Comparison of ENCODE assay signal across 18 cellular contexts in the genomic region with DNA sequence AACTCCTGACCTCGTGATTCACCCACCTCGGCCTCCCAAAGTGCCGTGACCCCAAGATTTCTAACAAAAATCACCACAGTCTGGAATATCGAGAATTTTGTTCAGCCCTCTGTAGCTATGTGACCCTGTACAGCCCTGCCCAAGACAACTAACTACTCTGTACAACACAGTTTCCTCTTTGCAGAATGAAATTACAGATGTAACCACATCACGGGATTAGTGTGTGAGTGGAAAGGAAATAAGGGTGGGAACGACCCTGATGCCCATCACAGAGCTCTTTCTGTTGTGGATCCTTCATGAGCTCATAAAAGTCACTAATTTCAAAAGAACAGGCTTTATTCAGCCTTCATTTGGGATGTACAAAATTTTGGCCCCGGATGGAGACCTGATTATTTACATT. TPM values are rescaled to one million over a fixed set of nuclear protein-coding genes. Genes with fewer than 3 reads are reported as not detected.
A peak's percentile ranks its signal among the peaks of the same experiment; 100 is the strongest.
DNase-seq lines count a peak whose midpoint lies in the region; ATAC-seq and TF ChIP-seq lines count a peak whose summit lies in the region.
"Had no signal": no experiment of that assay in that cellular context is flagged by ENCODE, and none has a peak within 500 bp of the region (broad histone marks: within the 10 kb centered on the region; RNA-seq: fewer than 3 reads in every experiment).

No MANE protein-coding gene starts in this region.

- H2AK9ac ChIP-seq in IMR-90 (replicated peaks; ENCODE audit: low read depth, low read length, poor library complexity): no peak overlapping the region

- TF ChIP-seq CTCF in IMR-90 (conservative IDR thresholded peaks at IDR 0.05; ENCODE audit: low read depth, low read length) (no peak), GM10266 (IDR thresholded peaks at IDR 0.05; ENCODE audit: control insufficient read depth, insufficient read depth, low read depth, missing control alignments) (no peak)

- H3K4me2 ChIP-seq in IMR-90 (ENCODE audit: low read depth, low read length): no peak overlapping the region

- H2AK5ac ChIP-seq in IMR-90 (ENCODE audit: low read depth, low read length): peak overlapping the region; percentile 48; the same call in 1 of the 2 replicates

- peak overlapping the region; percentile 84 for H4K91ac ChIP-seq in IMR-90 (ENCODE audit: insufficient read depth, low read depth, low read length)

- H4K8ac ChIP-seq in IMR-90 (ENCODE audit: low read depth in 2 of 2, low read length in 2 of 2): peak overlapping the region; percentile 16 to 79; a peak in 2 of 4 replicates

- BruUV-seq in IMR-90 (replicated peaks; lab: Mats Ljungman, UMichigan): no TSS peak

- H3K27ac ChIP-seq in IMR-90 (ENCODE audit: insufficient read depth, low read length): peak overlapping the region; percentile 49; the same call in 1 of the 2 replicates

- H3K4ac ChIP-seq in IMR-90 (ENCODE audit: low read depth, low read length): peak overlapping the region; percentile 72; the same call in 1 of the 2 replicates

- no peak overlapping the region for H3K4me3 ChIP-seq in IMR-90 (ENCODE audit: insufficient read depth, low read depth, low read length)
- H3K4me3 ChIP-seq: K562 had no signal

- peaks cover 3% of the 10 kb centered on the region; the same call in 1 of the 2 replicates for H3K9me1 ChIP-seq in IMR-90 (ENCODE audit: insufficient read depth, low read length)

- dilution Hi-C loops in IMR-90 (cut with HindIII; ENCODE audit: low sequenced_read_pairs, unreplicated experiment): no loop called here

- H3K14ac ChIP-seq in IMR-90 (replicated peaks; ENCODE audit: low read depth, low read length): peak overlapping the region; percentile 65; the same call in 1 of the 2 replicates

- POLR2A ChIA-PET in IMR-90 (lab: Charles Lee; ENCODE audit: unreplicated experiment): no interaction called here

- CTCF ChIA-PET in IMR-90 (lab: Yijun Ruan, JAX): no interaction called here

- no peaks in the 10 kb centered on the region for H3K27me3 ChIP-seq in IMR-90 (ENCODE audit: control insufficient read depth, insufficient read depth, low read length)
- H3K27me3 ChIP-seq: BE2C had no signal

- H3K9ac ChIP-seq in IMR-90 (ENCODE audit: low read depth, low read length): no peak overlapping the region

- no peak for TF ChIP-seq POLR2A in IMR-90 (IDR thresholded peaks at IDR 0.05; ENCODE audit: low read depth, low read length)

- H4K20me1 ChIP-seq in IMR-90 (ENCODE audit: insufficient read depth, low read length): no peaks in the 10 kb centered on the region

- intact Hi-C loops in IMR-90 (cut with micrococcal nuclease) (loop anchor here (5.0 kb wide), 1 partner anchor 205 kb away; no protein-coding TSS in a partner anchor), sciatic nerve (cut with DNase I) (no loop called here)

- H3K4me1 ChIP-seq in IMR-90 (ENCODE audit: control insufficient read depth, insufficient read depth, low read length): peaks cover 12% of the 10 kb centered on the region
- H3K4me1 ChIP-seq: BE2C, Caco-2 had no signal

- peak overlapping the region; percentile 76 for H2BK120ac ChIP-seq in IMR-90 (ENCODE audit: low read depth, low read length)

- H3K18ac ChIP-seq in IMR-90 (ENCODE audit: low read depth, low read length): peak overlapping the region; percentile 90

- DNase-seq in IMR-90 (no peak), RPMI7951 (ENCODE audit: low read depth) (peak; percentile 44), foreskin melanocyte (peak; percentile 98), sciatic nerve (ENCODE audit: low spot score) (no peak), HuH-7.5 (ENCODE audit: low spot score) (no peak), GM10266 (ENCODE audit: extremely low spot score) (no peak), HT-29 (ENCODE audit: low spot score) (no peak)
- DNase-seq: BE2C; Caco-2; CD4-positive, alpha-beta T cell; GOT3; NCI-H1694 treated with DMSO at 0.1 percent for 48 hours; NCI-H446; NCI-H526 had no signal

- H2AFZ ChIP-seq in IMR-90 (replicated peaks; ENCODE audit: low read length, poor library complexity): no peak overlapping the region

- no peak overlapping the region for H2BK5ac ChIP-seq in IMR-90 (ENCODE audit: low read depth, low read length, poor library complexity, severe bottlenecking)

- H3K56ac ChIP-seq in IMR-90 (ENCODE audit: extremely low read depth, insufficient read depth, low read length): no peak overlapping the region

- H2BK15ac ChIP-seq in IMR-90 (ENCODE audit: low read depth, low read length): peak overlapping the region; percentile 84; the same call in 1 of the 3 replicates

- no peak for ATAC-seq in IMR-90 (ENCODE audit: low read depth)
- ATAC-seq in sciatic nerve: peak; percentile 29
- no peak for ATAC-seq in HG03025 (IDR thresholded peaks at IDR 0.05; ENCODE audit: low FRiP score, unreplicated experiment)
- ATAC-seq: HCT116, K562, Right ventricle myocardium inferior had no signal

- no CpG with 5 or more reads among the region's 7 CpGs for WGBS in IMR-90 (ENCODE audit: extremely low coverage in 2 of 2, insufficient read length in 1 of 2), 2 experiments

- H3K23ac ChIP-seq in IMR-90 (ENCODE audit: low read depth, low read length): no peak overlapping the region

- peak overlapping the region; percentile 65; the same call in 1 of the 2 replicates for H2BK20ac ChIP-seq in IMR-90 (ENCODE audit: low read depth, low read length)

- H3K9me3 ChIP-seq in IMR-90 (ENCODE audit: control insufficient read depth, insufficient read depth, low read length): no peaks in the 10 kb centered on the region

- H3K36me3 ChIP-seq in IMR-90 (ENCODE audit: control insufficient read depth, insufficient read depth, low read length): no peaks in the 10 kb centered on the region
- H3K36me3 ChIP-seq: BE2C had no signal

- TF ChIP-seq RAD21 in IMR-90 (IDR thresholded peaks at IDR 0.05; ENCODE audit: low read length): no peak

- in situ Hi-C loops in IMR-90 (cut with MboI; ENCODE audit: low sequenced_read_pairs): no loop called here

- H4K5ac ChIP-seq in IMR-90 (ENCODE audit: low read depth, low read length): peak overlapping the region; percentile 44

- H3K79me1 ChIP-seq in IMR-90 (ENCODE audit: low read depth in 1 of 2, low read length in 2 of 2): no peaks in the 10 kb centered on the region

TF ChIP-seq in IMR-90, 13 proteins besides CTCF, POLR2A, EP300 and RAD21:
- TF ChIP-seq MAFK (IDR thresholded peaks at IDR 0.05; ENCODE audit: low read depth, low read length): no peak
- TF ChIP-seq RCOR1 (IDR thresholded peaks at IDR 0.05; ENCODE audit: insufficient replicate concordance, low read length): no peak

RNA-seq across cellular contexts. Expression of a gene that starts 50.5 kb away (rescaled TPM):
- 31.4 and 40.0 TPM in 2 replicates for total RNA-seq in IMR-90 (2012; rRNA removed)
- 16.1 and 18.3 TPM in 2 replicates for polyA plus RNA-seq in IMR-90 (2012; rRNA removed)
- 0.74 and 1.2 TPM in 2 replicates for polyA plus RNA-seq in IMR-90 (2012; cell fraction: cytosol; rRNA removed)
- 0.94 and 13.1 TPM in 2 replicates for polyA plus RNA-seq in IMR-90 (2012; cell fraction: nucleus; rRNA removed; ENCODE audit: low replicate concordance)
- 48.3 and 48.7 TPM in 2 replicates for total RNA-seq in RPMI7951 (2014; rRNA removed; shearing (Covaris generic))
- 58.6 TPM for total RNA-seq in sciatic nerve
- total RNA-seq in HT-29 (2014; rRNA removed; shearing (Covaris generic)): 12.1 and 14.6 TPM in 2 replicates

Comparison
In these comparisons a context has a peak if more than half of its experiments do, and no peak if none do; other contexts are left out.
1. DNase-seq: peak in RPMI7951 (single experiment) and foreskin melanocyte (single experiment); none in IMR-90 (single experiment), sciatic nerve (single experiment), HuH-7.5 (single experiment), GM10266 (single experiment) and HT-29 (single experiment).